12 cellular contexts compared by ENCODE assay signal in genomic region chr3:171168086-171168485, GRCh38.
A peak's percentile ranks its signal among the peaks of the same experiment; 100 is the strongest.
DNase-seq lines count a peak whose midpoint lies in the region; ATAC-seq and TF ChIP-seq lines count a peak whose summit lies in the region.
"Had no signal": no experiment of that assay in that cellular context is flagged by ENCODE, and none has a peak within 500 bp of the region (broad histone marks: within the 10 kb centered on the region; RNA-seq: fewer than 3 reads in every experiment).

No MANE protein-coding gene starts in this region.

- no peaks in the 10 kb centered on the region for H4K20me1 ChIP-seq in GM23248 (ENCODE audit: insufficient read depth)

- no peak overlapping the region for H3K4me3 ChIP-seq in GM23248
- H3K4me3 ChIP-seq: gastroesophageal sphincter had no signal

- in situ Hi-C loops in GM23248 (cut with MboI), result loop anchor here (10.0 kb wide), 1 partner anchor 203 kb away; no protein-coding TSS in a partner anchor

- H3K9ac ChIP-seq in GM23248, result no peak overlapping the region

- H2AFZ ChIP-seq in GM23248, result no peak overlapping the region

- intact Hi-C loops in posterior vena cava (cut with DNase I), result loop anchor here in 1 of 2 donors (10.0 kb wide), 1 partner anchor 397 kb away; no protein-coding TSS in a partner anchor

- H3K9me2 ChIP-seq in GM23248 (ENCODE audit: insufficient read depth), result no peaks in the 10 kb centered on the region

- no peaks in the 10 kb centered on the region for H3K9me3 ChIP-seq in GM23248 (ENCODE audit: low read depth)

- DNase-seq in 8988T (peak; percentile 41), GM23248 (peak; percentile 78), glomerular visceral epithelial cell (ENCODE audit: extremely low spot score) (peak; percentile 93), CD1c-positive myeloid dendritic cell (ENCODE audit: extremely low spot score) (no peak), posterior vena cava (ENCODE audit: low spot score) (no peak)
- DNase-seq: GDM1, NCI-H2081 treated with DMSO at 0.1 percent for 48 hours had no signal

- peaks cover 38% of the 10 kb centered on the region for H3F3A ChIP-seq in GM23248 (ENCODE audit: insufficient read depth)

- 45 to 54% methylated on average over 5 of the region's 5 CpGs for WGBS in GM23248 (ENCODE audit: low coverage in 1 of 2, low lambda C conversion rate in 2 of 2, missing lambda C conversion rate in 2 of 2), 2 experiments

- ATAC-seq in SK-N-SH treated with all-trans-retinoic acid at 6 μM for 48 hours (peak; percentile 90), HG02571 (IDR thresholded peaks at IDR 0.05; ENCODE audit: unreplicated experiment) (no peak), HG03159 (IDR thresholded peaks at IDR 0.05; ENCODE audit: unreplicated experiment) (no peak)
- ATAC-seq: gastroesophageal sphincter, sciatic nerve had no signal

- peaks cover 33% of the 10 kb centered on the region for H3K4me1 ChIP-seq in GM23248 (ENCODE audit: insufficient read depth)
- H3K4me1 ChIP-seq: gastroesophageal sphincter had no signal

- H3K27me3 ChIP-seq in GM23248 (replicated peaks; ENCODE audit: insufficient read depth), result no peaks in the 10 kb centered on the region
- H3K27me3 ChIP-seq: gastroesophageal sphincter had no signal

- no peaks in the 10 kb centered on the region for H3K79me2 ChIP-seq in GM23248 (ENCODE audit: insufficient read depth)

- no peaks in the 10 kb centered on the region for H3K36me3 ChIP-seq in GM23248 (ENCODE audit: low read depth)

- H3K27ac ChIP-seq in GM23248, result no peak overlapping the region
- H3K27ac ChIP-seq: gastroesophageal sphincter had no signal

- peak overlapping the region; percentile 18 for H3K4me2 ChIP-seq in GM23248 (ENCODE audit: unreplicated experiment)

TF ChIP-seq in SK-N-SH treated with all-trans-retinoic acid at 6 μM for 48 hours, 23 proteins besides CTCF, POLR2A, EP300 and RAD21:
- TF ChIP-seq TCF4 (CRISPR knock-in tag; IDR thresholded peaks at IDR 0.05; ENCODE audit: borderline replicate concordance), result no peak
- TF ChIP-seq ZNF565 (CRISPR knock-in tag; conservative IDR thresholded peaks at IDR 0.05; ENCODE audit: low read depth), result no peak
- no peak for TF ChIP-seq RARB (CRISPR knock-in tag; IDR thresholded peaks at IDR 0.05)
- no peak for TF ChIP-seq GLIS3 (CRISPR knock-in tag; IDR thresholded peaks at IDR 0.05)
- TF ChIP-seq TOX (CRISPR knock-in tag; IDR thresholded peaks at IDR 0.05; ENCODE audit: borderline replicate concordance), result no peak
- TF ChIP-seq PPARA (CRISPR knock-in tag; IDR thresholded peaks at IDR 0.05; ENCODE audit: borderline replicate concordance), result no peak
- TF ChIP-seq ZFP3 (CRISPR knock-in tag; IDR thresholded peaks at IDR 0.05), result no peak
- no peak for TF ChIP-seq ZC3H10 (CRISPR knock-in tag; IDR thresholded peaks at IDR 0.05)
- TF ChIP-seq ZNF8 (CRISPR knock-in tag; IDR thresholded peaks at IDR 0.05), result no peak
- TF ChIP-seq POU6F1 (CRISPR knock-in tag; IDR thresholded peaks at IDR 0.05; ENCODE audit: borderline replicate concordance, low read depth), result no peak
- TF ChIP-seq ARNTL (CRISPR knock-in tag; IDR thresholded peaks at IDR 0.05; ENCODE audit: borderline replicate concordance, low read depth), result no peak
- no peak for TF ChIP-seq ESRRG (CRISPR knock-in tag; IDR thresholded peaks at IDR 0.05)
- no peak for TF ChIP-seq ZNF70 (CRISPR knock-in tag; IDR thresholded peaks at IDR 0.05)
- TF ChIP-seq ISL1 (CRISPR knock-in tag; IDR thresholded peaks at IDR 0.05), result no peak
- TF ChIP-seq ZFP30 (CRISPR knock-in tag; IDR thresholded peaks at IDR 0.05), result no peak

Comparison
In these comparisons a context has a peak if more than half of its experiments do, and no peak if none do; other contexts are left out.
1. DNase-seq: peak in 8988T (single experiment), GM23248 (single experiment) and glomerular visceral epithelial cell (single experiment); none in CD1c-positive myeloid dendritic cell (single experiment) and posterior vena cava (single experiment).